1 cellular context compared by ENCODE assay signal in the genomic region with DNA sequence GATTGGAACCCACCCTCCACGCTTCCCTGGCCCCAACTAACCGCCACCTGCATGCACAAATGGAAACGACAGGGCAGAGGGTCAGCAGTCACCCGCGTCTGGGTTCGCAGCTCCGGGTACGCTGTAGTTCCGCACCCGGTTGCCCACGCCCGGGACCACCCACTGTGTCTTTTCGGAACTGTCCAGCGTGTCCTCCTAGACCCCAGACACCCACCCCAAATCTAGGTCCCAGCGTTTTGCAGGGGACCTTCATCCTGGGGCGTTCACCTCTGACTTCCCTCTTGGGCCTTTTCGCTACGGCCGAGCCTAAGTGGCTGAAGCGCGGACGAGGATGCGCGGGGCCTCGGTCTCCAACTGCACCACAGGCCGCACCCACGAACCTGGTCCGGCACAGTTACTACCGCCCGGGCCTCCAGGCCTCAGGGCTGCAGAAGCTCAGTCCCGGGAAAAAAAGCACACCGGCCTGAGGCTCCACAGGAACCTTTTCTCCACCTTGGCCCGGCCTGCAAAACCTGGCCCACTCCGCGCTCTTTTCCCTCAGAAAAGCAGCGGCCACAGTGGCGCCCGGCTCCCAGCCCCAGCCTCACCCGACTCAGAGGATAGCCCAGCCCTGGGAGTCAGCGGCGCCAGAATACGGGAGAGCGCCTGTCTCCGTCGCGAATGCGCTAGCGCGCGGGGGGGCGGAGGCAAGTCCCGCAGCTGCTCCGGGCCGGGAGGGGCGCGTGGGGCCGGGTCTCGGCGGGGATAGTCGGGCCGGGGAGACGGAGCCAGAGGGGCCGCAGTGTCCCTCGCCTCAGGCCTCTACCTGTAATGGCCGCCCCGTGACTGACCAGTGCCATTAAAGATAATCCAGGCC.
TF ChIP-seq lines count a peak whose summit lies in the region.

A gene (minus strand): TSS at position 633 of the 856 bp plus-strand sequence. CDS start 7,643 bp downstream, outside the sequence.

TF ChIP-seq in K562, 482 proteins besides CTCF, POLR2A, EP300 and RAD21 (continued from another document and continues in another):
- TF ChIP-seq, protein P1, sequence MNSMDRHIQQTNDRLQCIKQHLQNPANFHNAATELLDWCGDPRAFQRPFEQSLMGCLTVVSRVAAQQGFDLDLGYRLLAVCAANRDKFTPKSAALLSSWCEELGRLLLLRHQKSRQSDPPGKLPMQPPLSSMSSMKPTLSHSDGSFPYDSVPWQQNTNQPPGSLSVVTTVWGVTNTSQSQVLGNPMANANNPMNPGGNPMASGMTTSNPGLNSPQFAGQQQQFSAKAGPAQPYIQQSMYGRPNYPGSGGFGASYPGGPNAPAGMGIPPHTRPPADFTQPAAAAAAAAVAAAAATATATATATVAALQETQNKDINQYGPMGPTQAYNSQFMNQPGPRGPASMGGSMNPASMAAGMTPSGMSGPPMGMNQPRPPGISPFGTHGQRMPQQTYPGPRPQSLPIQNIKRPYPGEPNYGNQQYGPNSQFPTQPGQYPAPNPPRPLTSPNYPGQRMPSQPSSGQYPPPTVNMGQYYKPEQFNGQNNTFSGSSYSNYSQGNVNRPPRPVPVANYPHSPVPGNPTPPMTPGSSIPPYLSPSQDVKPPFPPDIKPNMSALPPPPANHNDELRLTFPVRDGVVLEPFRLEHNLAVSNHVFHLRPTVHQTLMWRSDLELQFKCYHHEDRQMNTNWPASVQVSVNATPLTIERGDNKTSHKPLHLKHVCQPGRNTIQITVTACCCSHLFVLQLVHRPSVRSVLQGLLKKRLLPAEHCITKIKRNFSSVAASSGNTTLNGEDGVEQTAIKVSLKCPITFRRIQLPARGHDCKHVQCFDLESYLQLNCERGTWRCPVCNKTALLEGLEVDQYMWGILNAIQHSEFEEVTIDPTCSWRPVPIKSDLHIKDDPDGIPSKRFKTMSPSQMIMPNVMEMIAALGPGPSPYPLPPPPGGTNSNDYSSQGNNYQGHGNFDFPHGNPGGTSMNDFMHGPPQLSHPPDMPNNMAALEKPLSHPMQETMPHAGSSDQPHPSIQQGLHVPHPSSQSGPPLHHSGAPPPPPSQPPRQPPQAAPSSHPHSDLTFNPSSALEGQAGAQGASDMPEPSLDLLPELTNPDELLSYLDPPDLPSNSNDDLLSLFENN (IDR thresholded peaks at IDR 0.05; ENCODE audit: low read depth in 2 of 2, low read length in 2 of 2) = no peak
- TF ChIP-seq ELF4 (CRISPR knock-in tag; IDR thresholded peaks at IDR 0.05) (no peak), TBL1XR1 (IDR thresholded peaks at IDR 0.05; ENCODE audit: low read length in 2 of 2) (no peak), EHMT2 (IDR thresholded peaks at IDR 0.05) (no peak), KAT7 (CRISPR knock-in tag; IDR thresholded peaks at IDR 0.05; ENCODE audit: borderline replicate concordance) (no peak), RBBP5 (IDR thresholded peaks at IDR 0.05; ENCODE audit: borderline replicate concordance, insufficient read depth, low read length, poor library complexity, severe bottlenecking) (peak; percentile 58), ZNF668 (CRISPR knock-in tag; IDR thresholded peaks at IDR 0.05) (no peak), ZNF551 (CRISPR knock-in tag; IDR thresholded peaks at IDR 0.05) (no peak), ZNF75A (CRISPR knock-in tag; IDR thresholded peaks at IDR 0.05) (no peak), SLC30A9 (CRISPR knock-in tag; IDR thresholded peaks at IDR 0.05) (no peak), CBFB (CRISPR knock-in tag; IDR thresholded peaks at IDR 0.05) (peak; percentile 54; the same call in 1 of the 2 replicates), ZNF76 (CRISPR knock-in tag; IDR thresholded peaks at IDR 0.05; ENCODE audit: borderline replicate concordance) (no peak), MECOM (CRISPR knock-in tag; IDR thresholded peaks at IDR 0.05) (no peak), RBFOX2 (IDR thresholded peaks at IDR 0.05; ENCODE audit: low read depth, low read length) (peak; percentile 88), CHCHD3 (CRISPR knock-in tag; IDR thresholded peaks at IDR 0.05) (no peak), SAP30 (IDR thresholded peaks at IDR 0.05; ENCODE audit: borderline replicate concordance, insufficient read depth, low read depth, low read length, poor library complexity, severe bottlenecking) (no peak), YY1 (IDR thresholded peaks at IDR 0.05; ENCODE audit: borderline replicate concordance in 1 of 3, control insufficient read depth in 1 of 3, extremely low read depth in 1 of 3, insufficient read depth in 3 of 3, insufficient read length in 1 of 3, insufficient replicate concordance in 2 of 3, low read depth in 1 of 3, low read length in 2 of 3) (peak in 2 of 3 experiments; percentile 48 to 72), MTA2 (IDR thresholded peaks at IDR 0.05; ENCODE audit: low read depth) (no peak), ZNF785 (CRISPR knock-in tag; IDR thresholded peaks at IDR 0.05) (no peak), ZNF444 (CRISPR knock-in tag; IDR thresholded peaks at IDR 0.05) (no peak), MCM7 (IDR thresholded peaks at IDR 0.05) (no peak), ZNF354B (CRISPR knock-in tag; IDR thresholded peaks at IDR 0.05) (no peak), TAF15 (IDR thresholded peaks at IDR 0.05; ENCODE audit: low read depth, low read length) (no peak), FOXM1 (IDR thresholded peaks at IDR 0.05; ENCODE audit: low read depth) (no peak), FOXM1 (CRISPR knock-in tag; IDR thresholded peaks at IDR 0.05; ENCODE audit: low read depth) (no peak)
- TF ChIP-seq, protein P2, sequence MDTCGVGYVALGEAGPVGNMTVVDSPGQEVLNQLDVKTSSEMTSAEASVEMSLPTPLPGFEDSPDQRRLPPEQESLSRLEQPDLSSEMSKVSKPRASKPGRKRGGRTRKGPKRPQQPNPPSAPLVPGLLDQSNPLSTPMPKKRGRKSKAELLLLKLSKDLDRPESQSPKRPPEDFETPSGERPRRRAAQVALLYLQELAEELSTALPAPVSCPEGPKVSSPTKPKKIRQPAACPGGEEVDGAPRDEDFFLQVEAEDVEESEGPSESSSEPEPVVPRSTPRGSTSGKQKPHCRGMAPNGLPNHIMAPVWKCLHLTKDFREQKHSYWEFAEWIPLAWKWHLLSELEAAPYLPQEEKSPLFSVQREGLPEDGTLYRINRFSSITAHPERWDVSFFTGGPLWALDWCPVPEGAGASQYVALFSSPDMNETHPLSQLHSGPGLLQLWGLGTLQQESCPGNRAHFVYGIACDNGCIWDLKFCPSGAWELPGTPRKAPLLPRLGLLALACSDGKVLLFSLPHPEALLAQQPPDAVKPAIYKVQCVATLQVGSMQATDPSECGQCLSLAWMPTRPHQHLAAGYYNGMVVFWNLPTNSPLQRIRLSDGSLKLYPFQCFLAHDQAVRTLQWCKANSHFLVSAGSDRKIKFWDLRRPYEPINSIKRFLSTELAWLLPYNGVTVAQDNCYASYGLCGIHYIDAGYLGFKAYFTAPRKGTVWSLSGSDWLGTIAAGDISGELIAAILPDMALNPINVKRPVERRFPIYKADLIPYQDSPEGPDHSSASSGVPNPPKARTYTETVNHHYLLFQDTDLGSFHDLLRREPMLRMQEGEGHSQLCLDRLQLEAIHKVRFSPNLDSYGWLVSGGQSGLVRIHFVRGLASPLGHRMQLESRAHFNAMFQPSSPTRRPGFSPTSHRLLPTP (IDR thresholded peaks at IDR 0.05; ENCODE audit: borderline replicate concordance, extremely low read depth, insufficient read length) = no peak
- TF ChIP-seq, protein P3, sequence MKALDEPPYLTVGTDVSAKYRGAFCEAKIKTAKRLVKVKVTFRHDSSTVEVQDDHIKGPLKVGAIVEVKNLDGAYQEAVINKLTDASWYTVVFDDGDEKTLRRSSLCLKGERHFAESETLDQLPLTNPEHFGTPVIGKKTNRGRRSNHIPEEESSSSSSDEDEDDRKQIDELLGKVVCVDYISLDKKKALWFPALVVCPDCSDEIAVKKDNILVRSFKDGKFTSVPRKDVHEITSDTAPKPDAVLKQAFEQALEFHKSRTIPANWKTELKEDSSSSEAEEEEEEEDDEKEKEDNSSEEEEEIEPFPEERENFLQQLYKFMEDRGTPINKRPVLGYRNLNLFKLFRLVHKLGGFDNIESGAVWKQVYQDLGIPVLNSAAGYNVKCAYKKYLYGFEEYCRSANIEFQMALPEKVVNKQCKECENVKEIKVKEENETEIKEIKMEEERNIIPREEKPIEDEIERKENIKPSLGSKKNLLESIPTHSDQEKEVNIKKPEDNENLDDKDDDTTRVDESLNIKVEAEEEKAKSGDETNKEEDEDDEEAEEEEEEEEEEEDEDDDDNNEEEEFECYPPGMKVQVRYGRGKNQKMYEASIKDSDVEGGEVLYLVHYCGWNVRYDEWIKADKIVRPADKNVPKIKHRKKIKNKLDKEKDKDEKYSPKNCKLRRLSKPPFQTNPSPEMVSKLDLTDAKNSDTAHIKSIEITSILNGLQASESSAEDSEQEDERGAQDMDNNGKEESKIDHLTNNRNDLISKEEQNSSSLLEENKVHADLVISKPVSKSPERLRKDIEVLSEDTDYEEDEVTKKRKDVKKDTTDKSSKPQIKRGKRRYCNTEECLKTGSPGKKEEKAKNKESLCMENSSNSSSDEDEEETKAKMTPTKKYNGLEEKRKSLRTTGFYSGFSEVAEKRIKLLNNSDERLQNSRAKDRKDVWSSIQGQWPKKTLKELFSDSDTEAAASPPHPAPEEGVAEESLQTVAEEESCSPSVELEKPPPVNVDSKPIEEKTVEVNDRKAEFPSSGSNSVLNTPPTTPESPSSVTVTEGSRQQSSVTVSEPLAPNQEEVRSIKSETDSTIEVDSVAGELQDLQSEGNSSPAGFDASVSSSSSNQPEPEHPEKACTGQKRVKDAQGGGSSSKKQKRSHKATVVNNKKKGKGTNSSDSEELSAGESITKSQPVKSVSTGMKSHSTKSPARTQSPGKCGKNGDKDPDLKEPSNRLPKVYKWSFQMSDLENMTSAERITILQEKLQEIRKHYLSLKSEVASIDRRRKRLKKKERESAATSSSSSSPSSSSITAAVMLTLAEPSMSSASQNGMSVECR (CRISPR knock-in tag; IDR thresholded peaks at IDR 0.05) = no peak
- TF ChIP-seq, protein P4, sequence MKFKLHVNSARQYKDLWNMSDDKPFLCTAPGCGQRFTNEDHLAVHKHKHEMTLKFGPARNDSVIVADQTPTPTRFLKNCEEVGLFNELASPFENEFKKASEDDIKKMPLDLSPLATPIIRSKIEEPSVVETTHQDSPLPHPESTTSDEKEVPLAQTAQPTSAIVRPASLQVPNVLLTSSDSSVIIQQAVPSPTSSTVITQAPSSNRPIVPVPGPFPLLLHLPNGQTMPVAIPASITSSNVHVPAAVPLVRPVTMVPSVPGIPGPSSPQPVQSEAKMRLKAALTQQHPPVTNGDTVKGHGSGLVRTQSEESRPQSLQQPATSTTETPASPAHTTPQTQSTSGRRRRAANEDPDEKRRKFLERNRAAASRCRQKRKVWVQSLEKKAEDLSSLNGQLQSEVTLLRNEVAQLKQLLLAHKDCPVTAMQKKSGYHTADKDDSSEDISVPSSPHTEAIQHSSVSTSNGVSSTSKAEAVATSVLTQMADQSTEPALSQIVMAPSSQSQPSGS (CRISPR knock-in tag; IDR thresholded peaks at IDR 0.05) = no peak
- TF ChIP-seq, protein P5, sequence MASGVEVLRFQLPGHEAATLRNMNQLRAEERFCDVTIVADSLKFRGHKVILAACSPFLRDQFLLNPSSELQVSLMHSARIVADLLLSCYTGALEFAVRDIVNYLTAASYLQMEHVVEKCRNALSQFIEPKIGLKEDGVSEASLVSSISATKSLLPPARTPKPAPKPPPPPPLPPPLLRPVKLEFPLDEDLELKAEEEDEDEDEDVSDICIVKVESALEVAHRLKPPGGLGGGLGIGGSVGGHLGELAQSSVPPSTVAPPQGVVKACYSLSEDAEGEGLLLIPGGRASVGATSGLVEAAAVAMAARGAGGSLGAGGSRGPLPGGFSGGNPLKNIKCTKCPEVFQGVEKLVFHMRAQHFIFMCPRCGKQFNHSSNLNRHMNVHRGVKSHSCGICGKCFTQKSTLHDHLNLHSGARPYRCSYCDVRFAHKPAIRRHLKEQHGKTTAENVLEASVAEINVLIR (CRISPR knock-in tag; IDR thresholded peaks at IDR 0.05) = no peak
- TF ChIP-seq, protein P6, sequence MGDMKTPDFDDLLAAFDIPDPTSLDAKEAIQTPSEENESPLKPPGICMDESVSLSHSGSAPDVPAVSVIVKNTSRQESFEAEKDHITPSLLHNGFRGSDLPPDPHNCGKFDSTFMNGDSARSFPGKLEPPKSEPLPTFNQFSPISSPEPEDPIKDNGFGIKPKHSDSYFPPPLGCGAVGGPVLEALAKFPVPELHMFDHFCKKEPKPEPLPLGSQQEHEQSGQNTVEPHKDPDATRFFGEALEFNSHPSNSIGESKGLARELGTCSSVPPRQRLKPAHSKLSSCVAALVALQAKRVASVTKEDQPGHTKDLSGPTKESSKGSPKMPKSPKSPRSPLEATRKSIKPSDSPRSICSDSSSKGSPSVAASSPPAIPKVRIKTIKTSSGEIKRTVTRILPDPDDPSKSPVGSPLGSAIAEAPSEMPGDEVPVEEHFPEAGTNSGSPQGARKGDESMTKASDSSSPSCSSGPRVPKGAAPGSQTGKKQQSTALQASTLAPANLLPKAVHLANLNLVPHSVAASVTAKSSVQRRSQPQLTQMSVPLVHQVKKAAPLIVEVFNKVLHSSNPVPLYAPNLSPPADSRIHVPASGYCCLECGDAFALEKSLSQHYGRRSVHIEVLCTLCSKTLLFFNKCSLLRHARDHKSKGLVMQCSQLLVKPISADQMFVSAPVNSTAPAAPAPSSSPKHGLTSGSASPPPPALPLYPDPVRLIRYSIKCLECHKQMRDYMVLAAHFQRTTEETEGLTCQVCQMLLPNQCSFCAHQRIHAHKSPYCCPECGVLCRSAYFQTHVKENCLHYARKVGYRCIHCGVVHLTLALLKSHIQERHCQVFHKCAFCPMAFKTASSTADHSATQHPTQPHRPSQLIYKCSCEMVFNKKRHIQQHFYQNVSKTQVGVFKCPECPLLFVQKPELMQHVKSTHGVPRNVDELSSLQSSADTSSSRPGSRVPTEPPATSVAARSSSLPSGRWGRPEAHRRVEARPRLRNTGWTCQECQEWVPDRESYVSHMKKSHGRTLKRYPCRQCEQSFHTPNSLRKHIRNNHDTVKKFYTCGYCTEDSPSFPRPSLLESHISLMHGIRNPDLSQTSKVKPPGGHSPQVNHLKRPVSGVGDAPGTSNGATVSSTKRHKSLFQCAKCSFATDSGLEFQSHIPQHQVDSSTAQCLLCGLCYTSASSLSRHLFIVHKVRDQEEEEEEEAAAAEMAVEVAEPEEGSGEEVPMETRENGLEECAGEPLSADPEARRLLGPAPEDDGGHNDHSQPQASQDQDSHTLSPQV (IDR thresholded peaks at IDR 0.05) = no peak
- TF ChIP-seq, protein P7, sequence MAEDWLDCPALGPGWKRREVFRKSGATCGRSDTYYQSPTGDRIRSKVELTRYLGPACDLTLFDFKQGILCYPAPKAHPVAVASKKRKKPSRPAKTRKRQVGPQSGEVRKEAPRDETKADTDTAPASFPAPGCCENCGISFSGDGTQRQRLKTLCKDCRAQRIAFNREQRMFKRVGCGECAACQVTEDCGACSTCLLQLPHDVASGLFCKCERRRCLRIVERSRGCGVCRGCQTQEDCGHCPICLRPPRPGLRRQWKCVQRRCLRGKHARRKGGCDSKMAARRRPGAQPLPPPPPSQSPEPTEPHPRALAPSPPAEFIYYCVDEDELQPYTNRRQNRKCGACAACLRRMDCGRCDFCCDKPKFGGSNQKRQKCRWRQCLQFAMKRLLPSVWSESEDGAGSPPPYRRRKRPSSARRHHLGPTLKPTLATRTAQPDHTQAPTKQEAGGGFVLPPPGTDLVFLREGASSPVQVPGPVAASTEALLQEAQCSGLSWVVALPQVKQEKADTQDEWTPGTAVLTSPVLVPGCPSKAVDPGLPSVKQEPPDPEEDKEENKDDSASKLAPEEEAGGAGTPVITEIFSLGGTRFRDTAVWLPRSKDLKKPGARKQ (CRISPR knock-in tag; IDR thresholded peaks at IDR 0.05) = no peak
- TF ChIP-seq, protein P8, sequence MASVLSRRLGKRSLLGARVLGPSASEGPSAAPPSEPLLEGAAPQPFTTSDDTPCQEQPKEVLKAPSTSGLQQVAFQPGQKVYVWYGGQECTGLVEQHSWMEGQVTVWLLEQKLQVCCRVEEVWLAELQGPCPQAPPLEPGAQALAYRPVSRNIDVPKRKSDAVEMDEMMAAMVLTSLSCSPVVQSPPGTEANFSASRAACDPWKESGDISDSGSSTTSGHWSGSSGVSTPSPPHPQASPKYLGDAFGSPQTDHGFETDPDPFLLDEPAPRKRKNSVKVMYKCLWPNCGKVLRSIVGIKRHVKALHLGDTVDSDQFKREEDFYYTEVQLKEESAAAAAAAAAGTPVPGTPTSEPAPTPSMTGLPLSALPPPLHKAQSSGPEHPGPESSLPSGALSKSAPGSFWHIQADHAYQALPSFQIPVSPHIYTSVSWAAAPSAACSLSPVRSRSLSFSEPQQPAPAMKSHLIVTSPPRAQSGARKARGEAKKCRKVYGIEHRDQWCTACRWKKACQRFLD (CRISPR knock-in tag; IDR thresholded peaks at IDR 0.05) = no peak
